Comparison of ENCODE assay signal across 12 cellular contexts in genomic region chr3:171867976-171868375, GRCh38. TPM values are rescaled to one million over a fixed set of nuclear protein-coding genes. Genes with fewer than 3 reads are reported as not detected.
DNase-seq lines count a peak whose midpoint lies in the region; ATAC-seq and TF ChIP-seq lines count a peak whose summit lies in the region.
"Had no signal": no experiment of that assay in that cellular context is flagged by ENCODE, and none has a peak within 500 bp of the region (broad histone marks: within the 10 kb centered on the region; RNA-seq: fewer than 3 reads in every experiment).

No MANE protein-coding gene starts in this region.

- H3K27ac ChIP-seq in HCT116 (ENCODE audit: low read depth, low read length): no peak overlapping the region
- no peak overlapping the region for H3K27ac ChIP-seq in RWPE2 (ENCODE audit: poor library complexity, severe bottlenecking)

- intact Hi-C loops in HCT116 (cut with micrococcal nuclease): no loop called here

- TF ChIP-seq RAD21 in HCT116 (IDR thresholded peaks at IDR 0.05; ENCODE audit: low read depth): no peak

- H3K9me2 ChIP-seq in HCT116 (ENCODE audit: insufficient read depth): no peaks in the 10 kb centered on the region

- H3K4me3 ChIP-seq in HCT116 (replicated peaks in 1 of 2; ENCODE audit: low read depth in 1 of 2, low read length in 2 of 2) (no peak overlapping the region), RWPE2 (ENCODE audit: severe bottlenecking) (no peak overlapping the region)

- TF ChIP-seq CTCF in HCT116 (IDR thresholded peaks at IDR 0.05 in 2 of 3, conservative IDR thresholded peaks at IDR 0.05 in 1 of 3; ENCODE audit: borderline replicate concordance in 1 of 3, insufficient read depth in 1 of 3, low read depth in 2 of 3, low read length in 2 of 3): peak in 2 of 3 experiments; percentile 48 to 74; a peak in 4 of 6 replicates
- peak; percentile 27 for TF ChIP-seq CTCF in RWPE2 (IDR thresholded peaks at IDR 0.05; ENCODE audit: poor library complexity, severe bottlenecking)

- H3K27me3 ChIP-seq in HCT116 (ENCODE audit: insufficient read depth, low read length) (no peaks in the 10 kb centered on the region), RWPE2 (ENCODE audit: insufficient read depth, poor library complexity, severe bottlenecking) (no peaks in the 10 kb centered on the region)

- POLR2A ChIA-PET in HCT116 (lab: Charles Lee): no interaction called here

- H3K79me2 ChIP-seq in HCT116 (ENCODE audit: insufficient read depth, low read length): no peaks in the 10 kb centered on the region

- H3K27me3 Mint-ChIP-seq in activated T-cell treated with anti-CD3 and anti-CD28 coated beads, Interleukin-2, amount 50 U/mL, for 4 hours (ENCODE audit: low read depth): peaks cover 4% of the 10 kb centered on the region
- H3K27me3 Mint-ChIP-seq in activated CD8-positive, alpha-beta memory T cell treated with anti-CD3 and anti-CD28 coated beads, Interleukin-2, amount 10 ng/mL, durations not matched to agents 7 days and 5 days: peaks cover 12% of the 10 kb centered on the region

- no peak overlapping the region for H3K27ac Mint-ChIP-seq in activated CD8-positive, alpha-beta memory T cell treated with anti-CD3 and anti-CD28 coated beads, Interleukin-2, amount 10 ng/mL, durations not matched to agents 7 days and 5 days

- no peak overlapping the region for H3K9ac ChIP-seq in HCT116 (ENCODE audit: low read length)

- peak; percentile 52; the same call in 1 of the 2 replicates for ATAC-seq in HCT116
- ATAC-seq in RWPE2 (ENCODE audit: low read depth): no peak
- ATAC-seq in GM18907 (IDR thresholded peaks at IDR 0.05; ENCODE audit: unreplicated experiment): no peak
- no peak for ATAC-seq in activated T-cell treated with anti-CD3 and anti-CD28 coated beads, Interleukin-2, amount 50 U/mL, for 4 hours
- ATAC-seq in activated CD8-positive, alpha-beta memory T cell treated with anti-CD3 and anti-CD28 coated beads, Interleukin-2, amount 10 ng/mL, durations not matched to agents 7 days and 5 days: no peak

- H3K4me1 ChIP-seq in HCT116 (ENCODE audit: control insufficient read depth in 1 of 2, insufficient read depth in 2 of 2, low read length in 2 of 2): no peaks in the 10 kb centered on the region
- no peaks in the 10 kb centered on the region for H3K4me1 ChIP-seq in RWPE2 (ENCODE audit: insufficient read depth, poor library complexity, severe bottlenecking)

- CTCF ChIA-PET in HCT116 (lab: Charles Lee): interaction anchor here (0.8 to 1.0 kb wide), 2 partner anchors 10 to 23 kb away, joined by 3 to 4 read pairs; no protein-coding TSS in a partner anchor
- CTCF ChIA-PET in activated CD8-positive, alpha-beta memory T cell treated with anti-CD3 and anti-CD28 coated beads, Interleukin-2, amount 10 ng/mL, durations not matched to agents 7 days and 5 days (lab: Charles Lee): no interaction called here

- BruUV-seq in HCT116 (replicated peaks; lab: Mats Ljungman, UMichigan): no TSS peak

- H4K20me1 ChIP-seq in HCT116 (ENCODE audit: insufficient read depth): no peaks in the 10 kb centered on the region

- no peaks in the 10 kb centered on the region for H3K36me3 Mint-ChIP-seq in activated T-cell treated with anti-CD3 and anti-CD28 coated beads, Interleukin-2, amount 50 U/mL, for 4 hours (ENCODE audit: insufficient read depth)
- H3K36me3 Mint-ChIP-seq in activated CD8-positive, alpha-beta memory T cell treated with anti-CD3 and anti-CD28 coated beads, Interleukin-2, amount 10 ng/mL, durations not matched to agents 7 days and 5 days: no peaks in the 10 kb centered on the region

- H3K9me3 Mint-ChIP-seq in activated T-cell treated with anti-CD3 and anti-CD28 coated beads, Interleukin-2, amount 50 U/mL, for 4 hours: no peaks in the 10 kb centered on the region
- H3K9me3 Mint-ChIP-seq in activated CD8-positive, alpha-beta memory T cell treated with anti-CD3 and anti-CD28 coated beads, Interleukin-2, amount 10 ng/mL, durations not matched to agents 7 days and 5 days (ENCODE audit: low read depth): no peaks in the 10 kb centered on the region

- H3K4me2 ChIP-seq in HCT116 (ENCODE audit: low read length): no peak overlapping the region

- TF ChIP-seq POLR2A in HCT116 (IDR thresholded peaks at IDR 0.05; ENCODE audit: borderline replicate concordance, extremely low read depth, insufficient read depth, insufficient read length): no peak

- H3K9me3 ChIP-seq in HCT116 (ENCODE audit: control insufficient read depth in 1 of 2, insufficient read depth in 1 of 2, low read depth in 1 of 2, low read length in 2 of 2) (no peaks in the 10 kb centered on the region), RWPE2 (ENCODE audit: severe bottlenecking) (no peaks in the 10 kb centered on the region)

- H3K4me3 Mint-ChIP-seq in activated T-cell treated with anti-CD3 and anti-CD28 coated beads, Interleukin-2, amount 50 U/mL, for 4 hours: no peak overlapping the region
- H3K4me3 Mint-ChIP-seq in activated CD8-positive, alpha-beta memory T cell treated with anti-CD3 and anti-CD28 coated beads, Interleukin-2, amount 10 ng/mL, durations not matched to agents 7 days and 5 days: no peak overlapping the region

- no peaks in the 10 kb centered on the region for H3K36me3 ChIP-seq in HCT116 (ENCODE audit: control insufficient read depth in 1 of 2, insufficient read depth in 2 of 2, low read length in 2 of 2)
- H3K36me3 ChIP-seq in RWPE2 (ENCODE audit: low read depth): no peaks in the 10 kb centered on the region

- DNase-seq in CD1c-positive myeloid dendritic cell (ENCODE audit: extremely low spot score) (peak; percentile 43), HCT116 (ENCODE audit: low read depth, low spot score) (peak; percentile 10), RWPE2 (ENCODE audit: low spot score) (no peak), iPS DF 19.7 (ENCODE audit: low read depth, low spot score) (peak; percentile 25), retina (no peak)
- DNase-seq in activated T-cell treated with anti-CD3 and anti-CD28 coated beads, Interleukin-2, amount 50 U/mL, for 4 hours: no peak
- DNase-seq in activated CD8-positive, alpha-beta memory T cell treated with anti-CD3 and anti-CD28 coated beads, Interleukin-2, amount 10 ng/mL, durations not matched to agents 7 days and 5 days: no peak
- DNase-seq: activated T-cell treated with anti-CD3 and anti-CD28 coated beads, Interleukin-2, amount 50 U/mL, for 1 hour; NCI-H187 had no signal

- H3K4me1 Mint-ChIP-seq in activated T-cell treated with anti-CD3 and anti-CD28 coated beads, Interleukin-2, amount 50 U/mL, for 4 hours (ENCODE audit: low read depth): no peaks in the 10 kb centered on the region
- no peaks in the 10 kb centered on the region for H3K4me1 Mint-ChIP-seq in activated CD8-positive, alpha-beta memory T cell treated with anti-CD3 and anti-CD28 coated beads, Interleukin-2, amount 10 ng/mL, durations not matched to agents 7 days and 5 days

- RAD21 ChIA-PET in HCT116 (lab: Charles Lee; ENCODE audit: low non-redundant PET in 1 of 2, low total read pairs in 2 of 2, uncharacterized antibody in 2 of 2, unreplicated experiment in 2 of 2): no interaction called here

- no peak overlapping the region for H2AFZ ChIP-seq in HCT116 (ENCODE audit: low read depth, low read length, poor library complexity, severe bottlenecking)

TF ChIP-seq in HCT116, 20 proteins besides CTCF, POLR2A, EP300 and RAD21:
- TF ChIP-seq ELF1 (IDR thresholded peaks at IDR 0.05; ENCODE audit: borderline replicate concordance, low read depth) (no peak), CEBPB (IDR thresholded peaks at IDR 0.05; ENCODE audit: low read depth) (0 out of 2 replicates have a peak, but pooled peaks have one; percentile 44), ATF3 (IDR thresholded peaks at IDR 0.05) (no peak), TCF7L2 (IDR thresholded peaks at IDR 0.05; ENCODE audit: borderline replicate concordance, extremely low read depth, insufficient read depth, insufficient read length) (no peak)

RNA-seq across cellular contexts. Expression of gene TMEM212, which starts 24.8 kb away (rescaled TPM):
- not detected for total RNA-seq in HCT116 (2021; ENCODE audit: unreplicated experiment)
- not detected in 2 replicates for polyA plus RNA-seq in HCT116 (2012)
- not detected for total RNA-seq in activated T-cell treated with anti-CD3 and anti-CD28 coated beads, Interleukin-2, amount 50 U/mL, for 4 hours
- not detected for total RNA-seq in activated CD8-positive, alpha-beta memory T cell treated with anti-CD3 and anti-CD28 coated beads, Interleukin-2, amount 10 ng/mL, durations not matched to agents 7 days and 5 days
- total RNA-seq: cerebellum; T-helper 2 cell treated with Interferon-gamma antibody and Interleukin-4, amounts not matched to agents 100 ng/mL and 5 ng/mL, for 36 hours had no signal

RNA-seq across cellular contexts. Expression of gene PLD1, which starts 57.7 kb away (rescaled TPM):
- total RNA-seq in HCT116 (2021; ENCODE audit: unreplicated experiment): 8.4 TPM
- polyA plus RNA-seq in HCT116 (2012): 2.5 and 2.6 TPM in 2 replicates
- 1 to 10 TPM in 1 of 3 donors, under 1 TPM in 2; 0.52 to 1.3 (median 0.66) TPM for total RNA-seq in activated T-cell treated with anti-CD3 and anti-CD28 coated beads, Interleukin-2, amount 50 U/mL, for 4 hours
- total RNA-seq in activated CD8-positive, alpha-beta memory T cell treated with anti-CD3 and anti-CD28 coated beads, Interleukin-2, amount 10 ng/mL, durations not matched to agents 7 days and 5 days: 1 to 10 TPM; 2.0 to 3.4 TPM

Comparison
In these comparisons a context has a peak if more than half of its experiments do, and no peak if none do; other contexts are left out.
1. DNase-seq: peak in CD1c-positive myeloid dendritic cell (single experiment), HCT116 (single experiment) and iPS DF 19.7 (single experiment); none in RWPE2 (single experiment), activated T-cell treated with anti-CD3 and anti-CD28 coated beads, Interleukin-2, amount 50 U/mL, for 4 hours (single experiment), retina (single experiment) and activated CD8-positive, alpha-beta memory T cell treated with anti-CD3 and anti-CD28 coated beads, Interleukin-2, amount 10 ng/mL, durations not matched to agents 7 days and 5 days (single experiment).